Comparison of ENCODE assay signal across 8 cellular contexts in the genomic region with DNA sequence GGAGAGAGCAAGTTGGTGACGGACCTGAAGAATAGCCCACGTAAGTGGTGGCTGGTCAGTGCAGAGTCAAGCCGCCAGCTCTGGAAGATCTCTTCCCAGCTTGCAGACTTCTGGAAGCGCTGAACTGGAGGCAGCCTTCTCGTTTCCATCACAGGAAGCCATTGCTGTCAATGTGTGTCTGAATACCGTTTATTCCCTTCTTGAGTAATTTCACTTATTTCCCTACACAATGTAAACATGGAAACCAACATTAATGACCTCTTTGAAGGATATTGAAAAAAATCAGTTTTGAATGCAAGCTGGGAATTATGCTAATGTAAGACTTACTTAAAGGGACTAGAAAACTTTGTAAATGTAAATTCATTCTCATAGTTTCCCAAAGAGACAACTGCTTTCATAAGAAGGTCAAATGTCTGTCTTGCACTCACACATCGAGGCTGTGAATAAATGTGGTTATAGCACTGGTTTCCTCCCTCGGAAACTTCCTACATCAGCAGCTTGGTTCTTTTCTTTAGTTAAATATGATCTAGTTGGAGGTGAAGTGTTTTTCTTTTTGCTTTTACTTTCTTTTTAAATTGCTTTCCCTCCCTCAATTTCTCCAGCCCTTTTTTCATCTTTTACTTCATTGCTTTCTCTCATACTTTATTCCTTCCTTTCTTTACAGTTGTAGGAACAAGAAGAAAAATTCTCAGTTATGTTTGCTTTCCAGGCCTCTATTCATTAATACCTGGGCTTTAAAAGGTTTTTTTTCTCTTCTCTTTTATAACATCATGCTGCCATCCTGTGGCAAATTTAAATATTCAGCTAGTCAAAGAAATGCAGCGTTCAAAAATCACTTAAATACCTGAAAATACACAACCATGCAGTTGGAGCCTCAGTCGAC.
DNase-seq lines count a peak whose midpoint lies in the region; ATAC-seq and TF ChIP-seq lines count a peak whose summit lies in the region.

No MANE protein-coding gene starts in this region.

- no peak overlapping the region for H3K4me3 ChIP-seq in cardiac muscle cell
- H3K4me3 ChIP-seq in KMS-11 (IDR thresholded peaks at IDR 0.05; ENCODE audit: insufficient read depth, low read depth, low read length) = no peak overlapping the region

- no peak for ATAC-seq in Right ventricle myocardium inferior
- ATAC-seq in naive B cell (ENCODE audit: low read depth in 2 of 2) = peak; percentile 30 to 40
- ATAC-seq in GM19455 (IDR thresholded peaks at IDR 0.05; ENCODE audit: unreplicated experiment) = no peak

- H3K27me3 Mint-ChIP-seq in naive B cell = no peaks in the 10 kb centered on the region

- no peaks in the 10 kb centered on the region for H3K9me3 Mint-ChIP-seq in naive B cell

- H3K4me2 ChIP-seq in KMS-11 = peak overlapping the region; percentile 58

- TF ChIP-seq CTCF in cardiac muscle cell (IDR thresholded peaks at IDR 0.05; ENCODE audit: low read depth, low read length) = peak; percentile 34
- peak; percentile 68 for TF ChIP-seq CTCF in KMS-11 (conservative IDR thresholded peaks at IDR 0.05; ENCODE audit: low read depth, low read length)

- intact Hi-C loops in Right ventricle myocardium inferior (cut with DNase I) = no loop called here

- H3K36me3 Mint-ChIP-seq in naive B cell = no peaks in the 10 kb centered on the region

- H3K27me3 ChIP-seq in cardiac muscle cell (no peaks in the 10 kb centered on the region), KMS-11 (ENCODE audit: insufficient read depth, low read depth) (no peaks in the 10 kb centered on the region)

- no peaks in the 10 kb centered on the region for H3K9me3 ChIP-seq in cardiac muscle cell (ENCODE audit: low read depth)

- H3K27ac ChIP-seq in cardiac muscle cell (no peak overlapping the region), KMS-11 (peak overlapping the region; percentile 39)

- DNase-seq in cardiac muscle cell (ENCODE audit: low read depth in 1 of 2, low spot score in 1 of 2) (peak in 1 of 2 donors; percentile 56), Right ventricle myocardium inferior (ENCODE audit: missing footprints) (no peak), amniotic epithelial cell (ENCODE audit: low read depth) (peak; percentile 40), naive B cell (no peak), GDM1 (lab: John Stamatoyannopoulos, UW) (no peak), putamen (ENCODE audit: low spot score) (no peak)

- H3K9ac ChIP-seq in KMS-11 = peak overlapping the region; percentile 7; the same call in 1 of the 2 replicates

- H3K27ac Mint-ChIP-seq in naive B cell = peak overlapping the region; percentile 27 to 81 (median 76)

- H3K4me1 Mint-ChIP-seq in naive B cell = peaks cover 6 to 12% (median 7%) of the 10 kb centered on the region in 3 donors

- H3K4me3 Mint-ChIP-seq in naive B cell = peak overlapping the region in 4 of 8 donors; percentile 12 to 81 (median 36)

- H4K20me1 ChIP-seq in KMS-11 (ENCODE audit: insufficient read depth) = no peaks in the 10 kb centered on the region

- H3K36me3 ChIP-seq in cardiac muscle cell = no peaks in the 10 kb centered on the region
- no peaks in the 10 kb centered on the region for H3K36me3 ChIP-seq in KMS-11 (ENCODE audit: insufficient read depth)

- H3K79me2 ChIP-seq in KMS-11 (ENCODE audit: insufficient read depth, low read depth) = no peaks in the 10 kb centered on the region

- H2AFZ ChIP-seq in KMS-11 (ENCODE audit: low read depth) = peak overlapping the region; percentile 28; the same call in 1 of the 2 replicates

- H3K4me1 ChIP-seq in cardiac muscle cell (ENCODE audit: low read depth) (no peaks in the 10 kb centered on the region), KMS-11 (ENCODE audit: low read depth, poor library complexity, severe bottlenecking) (peaks cover 30% of the 10 kb centered on the region)

Comparison
In these comparisons a context has a peak if more than half of its experiments do, and no peak if none do; other contexts are left out.
1. ATAC-seq: peak in naive B cell (2 of 2); none in Right ventricle myocardium inferior (single experiment) and GM19455 (single experiment).